In genomic region chr7:57403601-57404342, GRCh38 we compare ENCODE assay signal across 13 cellular contexts. TPM values are rescaled to one million over a fixed set of nuclear protein-coding genes. Genes with fewer than 3 reads are reported as not detected.
DNase-seq lines count a peak whose midpoint lies in the region; ATAC-seq and TF ChIP-seq lines count a peak whose summit lies in the region.
"Had no signal": no experiment of that assay in that cellular context is flagged by ENCODE, and none has a peak within 500 bp of the region (broad histone marks: within the 10 kb centered on the region; RNA-seq: fewer than 3 reads in every experiment).

No MANE protein-coding gene starts in this region.

- H3K27ac Mint-ChIP-seq in Caco-2 (ENCODE audit: unreplicated experiment): no peak overlapping the region

- no TSS peak for BruUV-seq in Caco-2 (replicated peaks; lab: Mats Ljungman, UMichigan)

- intact Hi-C loops in left cardiac atrium (cut with DNase I): loop anchor here in 1 of 2 donors (10.0 kb wide), 1 partner anchor 49 kb away; no protein-coding TSS in a partner anchor
- intact Hi-C loops in posterior cingulate gyrus (cut with DNase I): no loop called here
- intact Hi-C loops in Caco-2 (cut with micrococcal nuclease; ENCODE audit: unreplicated experiment): no loop called here

- H3K27me3 Mint-ChIP-seq in Caco-2 (ENCODE audit: insufficient read depth, unreplicated experiment): no peaks in the 10 kb centered on the region

- DNase-seq in Daoy (ENCODE audit: low read depth) (peak; percentile 72), RPMI8226 (peak; percentile 92), left cardiac atrium (peak; percentile 88), posterior cingulate gyrus (peak in 6 of 10 donors; percentile 3 to 91 (median 74)), SIG-M5 (lab: John Stamatoyannopoulos, UW) (no peak), NCI-H226 (no peak), Caco-2 (no peak)
- DNase-seq in activated CD4-positive, alpha-beta T cell treated with anti-CD3 and anti-CD28 coated beads, Interleukin-2, amount 50 U/mL, for 1 hour: no peak
- DNase-seq: activated CD4-positive, CD25-positive, alpha-beta regulatory T cell treated with anti-CD3 and anti-CD28 coated beads, Interleukin-2, amount 50 U/mL, for 72 hours; activated T-cell treated with anti-CD3 and anti-CD28 coated beads, Interleukin-2, amount 50 U/mL, for 48 hours; NCI-H1048; stimulated activated CD4-positive, alpha-beta T cell treated with anti-CD3 and anti-CD28 coated beads, Interleukin-15, amount 100 ng/mL, for 24 hours had no signal

- POLR2A ChIA-PET in Caco-2 (lab: Charles Lee): no interaction called here

- no peaks in the 10 kb centered on the region for H3K4me1 Mint-ChIP-seq in Caco-2 (ENCODE audit: low read depth, unreplicated experiment)

- H3K36me3 Mint-ChIP-seq in Caco-2 (ENCODE audit: insufficient read depth, unreplicated experiment): no peaks in the 10 kb centered on the region

- CTCF ChIA-PET in Caco-2 (lab: Charles Lee): no interaction called here

- H3K9me3 ChIP-seq in Caco-2: no peaks in the 10 kb centered on the region

- no peak overlapping the region for H3K4me3 Mint-ChIP-seq in Caco-2 (ENCODE audit: unreplicated experiment)

- H3K4me1 ChIP-seq in Caco-2: no peaks in the 10 kb centered on the region

- no peaks in the 10 kb centered on the region for H3K36me3 ChIP-seq in Caco-2 (ENCODE audit: control insufficient read depth, insufficient read depth, low read length)

- TF ChIP-seq CTCF in Caco-2 (IDR thresholded peaks at IDR 0.05; ENCODE audit: insufficient read depth in 1 of 2, low read depth in 1 of 2, low read length in 1 of 2, severe bottlenecking in 1 of 2, unreplicated experiment in 1 of 2): no peak

- H3K4me3 ChIP-seq in Caco-2 (ENCODE audit: low read depth, low read length): no peak overlapping the region

- ATAC-seq in left cardiac atrium: peak; percentile 95 to 97

- H3K27me3 ChIP-seq in Caco-2 (replicated peaks; ENCODE audit: control insufficient read depth, insufficient read depth, low read length): no peaks in the 10 kb centered on the region

- H3K9me3 Mint-ChIP-seq in Caco-2 (ENCODE audit: unreplicated experiment): peaks cover 50% of the 10 kb centered on the region

RNA-seq across cellular contexts. Expression of gene ZNF716, which starts 46.2 kb away (rescaled TPM):
- total RNA-seq in Daoy (2014; rRNA removed; shearing (Covaris generic)): not detected in 2 replicates
- total RNA-seq in left cardiac atrium: not detected
- total RNA-seq in Caco-2 (2022): not detected in 2 replicates
- total RNA-seq: fibroblast of villous mesenchyme had no signal

Comparison
In these comparisons a context has a peak if more than half of its experiments do, and no peak if none do; other contexts are left out.
1. DNase-seq: peak in Daoy (single experiment), RPMI8226 (single experiment), left cardiac atrium (single experiment) and posterior cingulate gyrus (6 of 10); none in SIG-M5 (single experiment), NCI-H226 (single experiment), Caco-2 (0 of 2) and activated CD4-positive, alpha-beta T cell treated with anti-CD3 and anti-CD28 coated beads, Interleukin-2, amount 50 U/mL, for 1 hour (single experiment).